12 cellular contexts compared by ENCODE assay signal in genomic region chr12:67813509-67813908, GRCh38.
"Had no signal": no experiment of that assay in that cellular context is flagged by ENCODE, and none has a peak within 500 bp of the region (broad histone marks: within the 10 kb centered on the region; RNA-seq: fewer than 3 reads in every experiment).

No MANE protein-coding gene starts in this region.

- H3K27me3 Mint-ChIP-seq: activated naive CD8-positive, alpha-beta T cell treated with anti-CD3 and anti-CD28 coated beads, Interleukin-2, amount 10 ng/mL, durations not matched to agents 7 days and 5 days; stimulated activated naive CD8-positive, alpha-beta T cell treated with anti-CD3 and anti-CD28 coated beads, Interleukin-15, Interleukin-2, amounts not matched to agents 100 ng/mL and 50 ng/mL, for 24 hours had no signal

- H3K4me1 Mint-ChIP-seq: activated naive CD8-positive, alpha-beta T cell treated with anti-CD3 and anti-CD28 coated beads, Interleukin-2, amount 10 ng/mL, durations not matched to agents 7 days and 5 days; endodermal cell had no signal

- DNase-seq: activated CD4-positive, CD25-positive, alpha-beta regulatory T cell treated with anti-CD3 and anti-CD28 coated beads, Interleukin-2, amount 50 U/mL, for 72 hours; activated naive CD8-positive, alpha-beta T cell treated with anti-CD3 and anti-CD28 coated beads, Interleukin-2, amount 10 ng/mL, durations not matched to agents 7 days and 5 days; aorta; dorsolateral prefrontal cortex; endodermal cell; foreskin melanocyte; nucleus accumbens had no signal

- H3K4me1 ChIP-seq: suprapubic skin had no signal

- H3K27ac ChIP-seq: dorsolateral prefrontal cortex, suprapubic skin had no signal

- ATAC-seq: natural killer cell treated with Interleukin-12 subunit alpha and Interleukin-12 subunit beta and Interleukin-15 and Interleukin-18, amount 100 ng/mL, for 72 hours had no signal

- H3K9me3 Mint-ChIP-seq: natural killer cell treated with Interleukin-12 subunit alpha and Interleukin-12 subunit beta and Interleukin-15 and Interleukin-18, amount 100 ng/mL, for 72 hours had no signal

- H3K36me3 ChIP-seq: suprapubic skin had no signal

- H3K36me3 Mint-ChIP-seq: activated naive CD8-positive, alpha-beta T cell treated with anti-CD3 and anti-CD28 coated beads, Interleukin-2, amount 10 ng/mL, durations not matched to agents 7 days and 5 days had no signal

- H3K27ac Mint-ChIP-seq: activated naive CD8-positive, alpha-beta T cell treated with anti-CD3 and anti-CD28 coated beads, Interleukin-2, amount 10 ng/mL, durations not matched to agents 7 days and 5 days; activated T-helper 1 cell treated with anti-CD3 and anti-CD28 coated beads, Interleukin-12 subunit alpha, Interleukin-12 subunit beta, Interleukin-2, Interleukin-4 antibody, amounts not matched to agents 30 ng/mL and 10 ng/mL and 1 ng/mL, durations not matched to agents 14 hours and 24 hours and 36 hours; endodermal cell; natural killer cell treated with Interleukin-12 subunit alpha and Interleukin-12 subunit beta and Interleukin-15 and Interleukin-18, amount 100 ng/mL, for 72 hours; stimulated activated naive CD8-positive, alpha-beta T cell treated with anti-CD3 and anti-CD28 coated beads, Interleukin-15, Interleukin-2, amounts not matched to agents 100 ng/mL and 50 ng/mL, for 24 hours had no signal

- H3K4me2 ChIP-seq: smooth muscle cell had no signal

- H3K27me3 ChIP-seq: dorsolateral prefrontal cortex, suprapubic skin had no signal

- H3K4me3 Mint-ChIP-seq: activated naive CD8-positive, alpha-beta T cell treated with anti-CD3 and anti-CD28 coated beads, Interleukin-2, amount 10 ng/mL, durations not matched to agents 7 days and 5 days; activated T-helper 1 cell treated with anti-CD3 and anti-CD28 coated beads, Interleukin-12 subunit alpha, Interleukin-12 subunit beta, Interleukin-2, Interleukin-4 antibody, amounts not matched to agents 30 ng/mL and 10 ng/mL and 1 ng/mL, durations not matched to agents 14 hours and 24 hours and 36 hours; endodermal cell; natural killer cell treated with Interleukin-12 subunit alpha and Interleukin-12 subunit beta and Interleukin-15 and Interleukin-18, amount 100 ng/mL, for 72 hours; stimulated activated naive CD8-positive, alpha-beta T cell treated with anti-CD3 and anti-CD28 coated beads, Interleukin-15, Interleukin-2, amounts not matched to agents 100 ng/mL and 50 ng/mL, for 24 hours had no signal

- H3K4me3 ChIP-seq: dorsolateral prefrontal cortex, smooth muscle cell, suprapubic skin had no signal
